ENCODE assay signal across 9 cellular contexts in genomic region chr12:110316861-110317260, GRCh38. TPM values are rescaled to one million over a fixed set of nuclear protein-coding genes. Genes with fewer than 3 reads are reported as not detected.
DNase-seq lines count a peak whose midpoint lies in the region; ATAC-seq and TF ChIP-seq lines count a peak whose summit lies in the region.
"Had no signal": no experiment of that assay in that cellular context is flagged by ENCODE, and none has a peak within 500 bp of the region (broad histone marks: within the 10 kb centered on the region; RNA-seq: fewer than 3 reads in every experiment).

No MANE protein-coding gene starts in this region.

- peak overlapping the region; percentile 59 for H3K27ac Mint-ChIP-seq in activated CD4-positive, alpha-beta memory T cell treated with anti-CD3 and anti-CD28 coated beads, Interleukin-2, amount 10 ng/mL, durations not matched to agents 7 days and 5 days

- H3K4me1 Mint-ChIP-seq in activated CD4-positive, alpha-beta memory T cell treated with anti-CD3 and anti-CD28 coated beads, Interleukin-2, amount 10 ng/mL, durations not matched to agents 7 days and 5 days: peaks cover 49% of the 10 kb centered on the region

- no peaks in the 10 kb centered on the region for H3K27me3 Mint-ChIP-seq in activated CD4-positive, alpha-beta memory T cell treated with anti-CD3 and anti-CD28 coated beads, Interleukin-2, amount 10 ng/mL, durations not matched to agents 7 days and 5 days

- no peaks in the 10 kb centered on the region for H3K9me3 Mint-ChIP-seq in activated CD4-positive, alpha-beta memory T cell treated with anti-CD3 and anti-CD28 coated beads, Interleukin-2, amount 10 ng/mL, durations not matched to agents 7 days and 5 days

- ATAC-seq in heart right ventricle (peak in 4 of 8 donors; percentile 13 to 26 (median 20)), HG03460 (IDR thresholded peaks at IDR 0.05; ENCODE audit: unreplicated experiment) (no peak), HG03139 (IDR thresholded peaks at IDR 0.05; ENCODE audit: unreplicated experiment) (no peak)
- ATAC-seq: HCT116 had no signal

- H3K4me1 ChIP-seq in heart right ventricle (peaks cover 0 to 95% (median 71%) of the 10 kb centered on the region in 9 donors), subcutaneous abdominal adipose tissue (ENCODE audit: control insufficient read depth in 5 of 5, insufficient read depth in 5 of 5, low read length in 5 of 5) (peaks cover 0 to 26% (median 11%) of the 10 kb centered on the region in 5 donors)

- CTCF ChIA-PET in activated CD4-positive, alpha-beta memory T cell treated with anti-CD3 and anti-CD28 coated beads, Interleukin-2, amount 10 ng/mL, durations not matched to agents 7 days and 5 days (lab: Charles Lee): interaction anchor here (1.0 kb wide), 1 partner anchor 114 kb away, joined by 4 read pairs; no protein-coding TSS in a partner anchor

- no peak for TF ChIP-seq CTCF in HFF-Myc (IDR thresholded peaks at IDR 0.05; ENCODE audit: low read depth, low read length, missing control alignments)
- no peak for TF ChIP-seq CTCF in heart right ventricle (IDR thresholded peaks at IDR 0.05)

- POLR2A ChIA-PET in activated CD4-positive, alpha-beta memory T cell treated with anti-CD3 and anti-CD28 coated beads, Interleukin-2, amount 10 ng/mL, durations not matched to agents 7 days and 5 days (lab: Charles Lee): interaction anchor here (0.6 to 1.5 kb wide), 2 partner anchors 17 to 36 kb away, joined by 3 to 7 read pairs; partner anchors contain the start of gene ATP2A2

- no peak overlapping the region for H3K4me3 Mint-ChIP-seq in activated CD4-positive, alpha-beta memory T cell treated with anti-CD3 and anti-CD28 coated beads, Interleukin-2, amount 10 ng/mL, durations not matched to agents 7 days and 5 days

- H3K4me3 ChIP-seq in HFF-Myc (replicated peaks; ENCODE audit: low read depth, low read length) (no peak overlapping the region), heart right ventricle (no peak overlapping the region), subcutaneous abdominal adipose tissue (ENCODE audit: low read depth in 1 of 5, low read length in 5 of 5) (no peak overlapping the region)

- peak overlapping the region in 9 of 10 donors; percentile 18 to 73 (median 44) for H3K27ac ChIP-seq in heart right ventricle
- H3K27ac ChIP-seq in subcutaneous abdominal adipose tissue (ENCODE audit: low read depth, low read length): peak overlapping the region; percentile 32

- peak; percentile 55 for DNase-seq in HFF-Myc (ENCODE audit: extremely low read depth, low read depth)
- DNase-seq in activated CD4-positive, alpha-beta memory T cell treated with anti-CD3 and anti-CD28 coated beads, Interleukin-2, amount 10 ng/mL, durations not matched to agents 7 days and 5 days: no peak
- no peak for DNase-seq in heart right ventricle
- DNase-seq in H4 (ENCODE audit: low spot score): no peak
- DNase-seq: stimulated activated CD8-positive, alpha-beta memory T cell treated with anti-CD3 and anti-CD28 coated beads, Interleukin-4, amount 100 ng/mL, for 48 hours had no signal

- intact Hi-C loops in heart right ventricle (cut with DNase I): no loop called here

- H3K27me3 ChIP-seq in heart right ventricle: no peaks in the 10 kb centered on the region
- H3K27me3 ChIP-seq in subcutaneous abdominal adipose tissue (ENCODE audit: control insufficient read depth in 5 of 5, insufficient read depth in 4 of 5, low read length in 5 of 5): no peaks in the 10 kb centered on the region

- peak overlapping the region in 1 of 5 donors; percentile 63 for H3K9ac ChIP-seq in subcutaneous abdominal adipose tissue (ENCODE audit: low read length in 5 of 5)

- 26 to 34% methylated on average over 4 of the region's 4 CpGs for WGBS in heart right ventricle, 2 donors

- H3K36me3 Mint-ChIP-seq in activated CD4-positive, alpha-beta memory T cell treated with anti-CD3 and anti-CD28 coated beads, Interleukin-2, amount 10 ng/mL, durations not matched to agents 7 days and 5 days (ENCODE audit: low read depth): peaks cover 49% of the 10 kb centered on the region

- H3K9me3 ChIP-seq in heart right ventricle (no peaks in the 10 kb centered on the region), subcutaneous abdominal adipose tissue (ENCODE audit: control insufficient read depth in 5 of 5, low read length in 5 of 5) (no peaks in the 10 kb centered on the region)

- H3K36me3 ChIP-seq in heart right ventricle (peaks cover 0 to 79% (median 3%) of the 10 kb centered on the region in 9 donors), subcutaneous abdominal adipose tissue (ENCODE audit: control insufficient read depth in 5 of 5, insufficient read depth in 5 of 5, low read length in 5 of 5) (peaks cover 0 to 11% (median 6%) of the 10 kb centered on the region in 5 donors)

RNA-seq across cellular contexts. Expression of gene ATP2A2, which starts 35.8 kb away (rescaled TPM):
- 100 to 1,000 TPM; 142 TPM for total RNA-seq in activated CD4-positive, alpha-beta memory T cell treated with anti-CD3 and anti-CD28 coated beads, Interleukin-2, amount 10 ng/mL, durations not matched to agents 7 days and 5 days
- 1,000 to 10,000 TPM; 1,003 to 4,750 (median 1,632) TPM for total RNA-seq in heart right ventricle
- 100 to 1,000 TPM; 316 to 678 TPM for polyA plus RNA-seq in heart right ventricle
- 50.5 and 74.7 TPM in 2 replicates for total RNA-seq in H4 (2014; rRNA removed; shearing (Covaris generic))

Comparison
In these comparisons a context has a peak if more than half of its experiments do, and no peak if none do; other contexts are left out.
1. RNA of gene ATP2A2, which starts 35.8 kb away (total RNA-seq): 1,003 to 4,750 TPM in heart right ventricle; 142 TPM in activated CD4-positive, alpha-beta memory T cell treated with anti-CD3 and anti-CD28 coated beads, Interleukin-2, amount 10 ng/mL, durations not matched to agents 7 days and 5 days and 50.5 to 74.7 TPM in H4; every median in the first group is over 4 times any median in the second.